ENCODE assay signal across 27 cellular contexts in the genomic region with DNA sequence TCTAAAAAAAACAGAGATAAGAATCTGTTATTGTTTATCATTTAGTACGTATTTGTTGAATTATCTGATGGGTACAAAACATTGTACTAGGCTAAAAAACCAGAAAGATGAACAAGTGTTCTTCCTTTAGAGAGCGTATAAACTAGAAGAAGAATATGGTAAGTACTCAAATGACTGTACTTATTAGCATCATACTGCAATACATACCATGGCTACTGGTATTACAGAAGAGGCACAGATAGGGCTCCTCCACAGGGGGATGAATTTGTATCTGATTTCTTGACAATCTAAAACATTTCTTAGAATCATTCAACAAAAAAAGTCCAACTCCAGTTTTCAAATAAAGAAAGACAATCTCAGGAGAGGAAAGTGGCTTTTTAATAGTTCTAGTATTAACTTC.
A peak's percentile ranks its signal among the peaks of the same experiment; 100 is the strongest.
DNase-seq lines count a peak whose midpoint lies in the region; ATAC-seq and TF ChIP-seq lines count a peak whose summit lies in the region.
"Had no signal": no experiment of that assay in that cellular context is flagged by ENCODE, and none has a peak within 500 bp of the region (broad histone marks: within the 10 kb centered on the region; RNA-seq: fewer than 3 reads in every experiment).

No MANE protein-coding gene starts in this region.

- intact Hi-C loops in activated CD8-positive, alpha-beta T cell treated with anti-CD3 and anti-CD28 coated beads for 36 hours (cut with micrococcal nuclease) = no loop called here

- POLR2A ChIA-PET in activated CD8-positive, alpha-beta T cell treated with anti-CD3 and anti-CD28 coated beads for 36 hours (lab: Charles Lee) = no interaction called here
- POLR2A ChIA-PET in activated CD8-positive, alpha-beta T cell treated with anti-CD3 and anti-CD28 coated beads, Interleukin-2, amount 10 ng/mL, durations not matched to agents 7 days and 5 days (lab: Charles Lee) = no interaction called here

- peaks cover 24% of the 10 kb centered on the region for H3K4me1 Mint-ChIP-seq in activated CD8-positive, alpha-beta T cell treated with anti-CD3 and anti-CD28 coated beads for 36 hours (ENCODE audit: low read depth)
- peaks cover 2% of the 10 kb centered on the region for H3K4me1 Mint-ChIP-seq in activated CD8-positive, alpha-beta T cell treated with anti-CD3 and anti-CD28 coated beads, Interleukin-2, amount 10 ng/mL, durations not matched to agents 7 days and 5 days (ENCODE audit: low read depth)
- H3K4me1 Mint-ChIP-seq in stimulated activated naive CD8-positive, alpha-beta T cell treated with anti-CD3 and anti-CD28 coated beads, Interleukin-15, amount 100 ng/mL, for 72 hours = peaks cover 50% of the 10 kb centered on the region
- H3K4me1 Mint-ChIP-seq: B cell, CD14-positive monocyte had no signal

- H3K4me3 Mint-ChIP-seq in activated CD8-positive, alpha-beta T cell treated with anti-CD3 and anti-CD28 coated beads for 36 hours = no peak overlapping the region
- H3K4me3 Mint-ChIP-seq in activated CD8-positive, alpha-beta T cell treated with anti-CD3 and anti-CD28 coated beads, Interleukin-2, amount 10 ng/mL, durations not matched to agents 7 days and 5 days = no peak overlapping the region
- H3K4me3 Mint-ChIP-seq in stimulated activated naive CD8-positive, alpha-beta T cell treated with anti-CD3 and anti-CD28 coated beads, Interleukin-15, amount 100 ng/mL, for 72 hours = no peak overlapping the region
- H3K4me3 Mint-ChIP-seq: B cell; CD14-positive monocyte; CD4-positive, alpha-beta memory T cell; CD4-positive, alpha-beta T cell; CD4-positive, CD25-positive, alpha-beta regulatory T cell; CD8-positive, alpha-beta T cell had no signal

- no peak for DNase-seq in activated CD8-positive, alpha-beta T cell treated with anti-CD3 and anti-CD28 coated beads for 36 hours
- no peak for DNase-seq in activated CD8-positive, alpha-beta T cell treated with anti-CD3 and anti-CD28 coated beads, Interleukin-2, amount 10 ng/mL, durations not matched to agents 7 days and 5 days
- no peak for DNase-seq in stimulated activated naive CD8-positive, alpha-beta T cell treated with anti-CD3 and anti-CD28 coated beads, Interleukin-15, amount 100 ng/mL, for 72 hours
- DNase-seq in stimulated activated naive CD8-positive, alpha-beta T cell treated with anti-CD3 and anti-CD28 coated beads, Interleukin-15, Interleukin-2, amounts not matched to agents 100 U/mL and 50 U/mL, for 24 hours = no peak
- DNase-seq: 8988T; ACHN; AML-193; BE2C; C1 segment of cervical spinal cord; Caco-2; Calu3; CD4-positive, alpha-beta memory T cell; CD4-positive, alpha-beta T cell; CD4-positive, CD25-positive, alpha-beta regulatory T cell; CD8-positive, alpha-beta memory T cell; CD8-positive, alpha-beta T cell; COR-L47; DMS 273 treated with DMSO at 0.1 percent for 48 hours; DMS153; DMS53; DMS79; DMS79 treated with DMSO at 0.1 percent for 48 hours; DND-41; EL had no signal

- H3K27ac Mint-ChIP-seq in activated CD8-positive, alpha-beta T cell treated with anti-CD3 and anti-CD28 coated beads for 36 hours = no peak overlapping the region
- no peak overlapping the region for H3K27ac Mint-ChIP-seq in activated CD8-positive, alpha-beta T cell treated with anti-CD3 and anti-CD28 coated beads, Interleukin-2, amount 10 ng/mL, durations not matched to agents 7 days and 5 days
- H3K27ac Mint-ChIP-seq in stimulated activated naive CD8-positive, alpha-beta T cell treated with anti-CD3 and anti-CD28 coated beads, Interleukin-15, amount 100 ng/mL, for 72 hours = peak overlapping the region; percentile 11 to 15
- H3K27ac Mint-ChIP-seq: B cell; CD14-positive monocyte; CD4-positive, alpha-beta T cell; CD4-positive, CD25-positive, alpha-beta regulatory T cell; CD8-positive, alpha-beta memory T cell; CD8-positive, alpha-beta T cell had no signal

- no peak for TF ChIP-seq CTCF in activated CD8-positive, alpha-beta T cell treated with anti-CD3 and anti-CD28 coated beads for 36 hours (IDR thresholded peaks at IDR 0.05)

- peaks cover 2% of the 10 kb centered on the region for H3K9me3 Mint-ChIP-seq in activated CD8-positive, alpha-beta T cell treated with anti-CD3 and anti-CD28 coated beads for 36 hours
- H3K9me3 Mint-ChIP-seq in activated CD8-positive, alpha-beta T cell treated with anti-CD3 and anti-CD28 coated beads, Interleukin-2, amount 10 ng/mL, durations not matched to agents 7 days and 5 days (ENCODE audit: insufficient read depth) = no peaks in the 10 kb centered on the region
- H3K9me3 Mint-ChIP-seq in stimulated activated naive CD8-positive, alpha-beta T cell treated with anti-CD3 and anti-CD28 coated beads, Interleukin-15, amount 100 ng/mL, for 72 hours = peaks cover 0 to 1% of the 10 kb centered on the region in 2 donors
- H3K9me3 Mint-ChIP-seq: CD4-positive, alpha-beta memory T cell; CD4-positive, alpha-beta T cell; CD4-positive, CD25-positive, alpha-beta regulatory T cell; CD8-positive, alpha-beta memory T cell; CD8-positive, alpha-beta T cell had no signal

- peaks cover 3% of the 10 kb centered on the region for H3K36me3 Mint-ChIP-seq in activated CD8-positive, alpha-beta T cell treated with anti-CD3 and anti-CD28 coated beads for 36 hours (ENCODE audit: low read depth)
- peaks cover 7% of the 10 kb centered on the region for H3K36me3 Mint-ChIP-seq in activated CD8-positive, alpha-beta T cell treated with anti-CD3 and anti-CD28 coated beads, Interleukin-2, amount 10 ng/mL, durations not matched to agents 7 days and 5 days (ENCODE audit: low read depth)
- H3K36me3 Mint-ChIP-seq: CD14-positive monocyte; CD4-positive, alpha-beta memory T cell; CD4-positive, CD25-positive, alpha-beta regulatory T cell had no signal

- no peaks in the 10 kb centered on the region for H3K27me3 Mint-ChIP-seq in activated CD8-positive, alpha-beta T cell treated with anti-CD3 and anti-CD28 coated beads for 36 hours
- no peaks in the 10 kb centered on the region for H3K27me3 Mint-ChIP-seq in activated CD8-positive, alpha-beta T cell treated with anti-CD3 and anti-CD28 coated beads, Interleukin-2, amount 10 ng/mL, durations not matched to agents 7 days and 5 days (ENCODE audit: low read depth)
- no peaks in the 10 kb centered on the region for H3K27me3 Mint-ChIP-seq in stimulated activated naive CD8-positive, alpha-beta T cell treated with anti-CD3 and anti-CD28 coated beads, Interleukin-15, amount 100 ng/mL, for 72 hours
- H3K27me3 Mint-ChIP-seq: B cell; CD4-positive, alpha-beta memory T cell; CD4-positive, alpha-beta T cell; CD8-positive, alpha-beta memory T cell had no signal

- peak; percentile 51 for ATAC-seq in activated CD8-positive, alpha-beta T cell treated with anti-CD3 and anti-CD28 coated beads for 36 hours
- ATAC-seq in activated CD8-positive, alpha-beta T cell treated with anti-CD3 and anti-CD28 coated beads, Interleukin-2, amount 10 ng/mL, durations not matched to agents 7 days and 5 days = no peak
- peak; percentile 81 for ATAC-seq in stimulated activated naive CD8-positive, alpha-beta T cell treated with anti-CD3 and anti-CD28 coated beads, Interleukin-15, amount 100 ng/mL, for 72 hours
- no peak for ATAC-seq in stimulated activated naive CD8-positive, alpha-beta T cell treated with anti-CD3 and anti-CD28 coated beads, Interleukin-15, Interleukin-2, amounts not matched to agents 100 U/mL and 50 U/mL, for 24 hours
- ATAC-seq: A549; CD8-positive, alpha-beta T cell had no signal

- CTCF ChIA-PET in activated CD8-positive, alpha-beta T cell treated with anti-CD3 and anti-CD28 coated beads for 36 hours (lab: Charles Lee) = no interaction called here
- CTCF ChIA-PET in activated CD8-positive, alpha-beta T cell treated with anti-CD3 and anti-CD28 coated beads, Interleukin-2, amount 10 ng/mL, durations not matched to agents 7 days and 5 days (lab: Charles Lee) = interaction anchor here (2.5 kb wide), 1 partner anchor 164 kb away, joined by 12 read pairs; no protein-coding TSS in a partner anchor

Comparison
In these comparisons a context has a peak if more than half of its experiments do, and no peak if none do; other contexts are left out.
1. ATAC-seq: peak in activated CD8-positive, alpha-beta T cell treated with anti-CD3 and anti-CD28 coated beads for 36 hours (single experiment) and stimulated activated naive CD8-positive, alpha-beta T cell treated with anti-CD3 and anti-CD28 coated beads, Interleukin-15, amount 100 ng/mL, for 72 hours (single experiment); none in activated CD8-positive, alpha-beta T cell treated with anti-CD3 and anti-CD28 coated beads, Interleukin-2, amount 10 ng/mL, durations not matched to agents 7 days and 5 days (single experiment) and stimulated activated naive CD8-positive, alpha-beta T cell treated with anti-CD3 and anti-CD28 coated beads, Interleukin-15, Interleukin-2, amounts not matched to agents 100 U/mL and 50 U/mL, for 24 hours (single experiment).
2. H3K27ac Mint-ChIP-seq: peak in stimulated activated naive CD8-positive, alpha-beta T cell treated with anti-CD3 and anti-CD28 coated beads, Interleukin-15, amount 100 ng/mL, for 72 hours (2 of 2); none in activated CD8-positive, alpha-beta T cell treated with anti-CD3 and anti-CD28 coated beads for 36 hours (single experiment) and activated CD8-positive, alpha-beta T cell treated with anti-CD3 and anti-CD28 coated beads, Interleukin-2, amount 10 ng/mL, durations not matched to agents 7 days and 5 days (single experiment).